16 cellular contexts compared by ENCODE assay signal in genomic region chr2:199663157-199663556, GRCh38.
DNase-seq lines count a peak whose midpoint lies in the region; ATAC-seq lines count a peak whose summit lies in the region.
"Had no signal": no experiment of that assay in that cellular context is flagged by ENCODE, and none has a peak within 500 bp of the region (broad histone marks: within the 10 kb centered on the region; RNA-seq: fewer than 3 reads in every experiment).

No MANE protein-coding gene starts in this region.

- in situ Hi-C loops in ACHN (cut with HindIII; ENCODE audit: low pct_ligation_motif_present, low pct_unique_long_range_greater_than_20kb, low sequenced_read_pairs) = no loop called here

- DNase-seq in NOMO-1 treated with DMSO at 0.1 percent for 48 hours (lab: John Stamatoyannopoulos, UW; ENCODE audit: unreplicated experiment) = peak; percentile 78
- DNase-seq in glomerular visceral epithelial cell (ENCODE audit: extremely low spot score) = no peak
- DNase-seq in DMS 273 (lab: John Stamatoyannopoulos, UW; ENCODE audit: unreplicated experiment) = no peak
- no peak for DNase-seq in ACHN
- no peak for DNase-seq in H4 (ENCODE audit: low spot score)
- DNase-seq: activated CD4-positive, alpha-beta T cell treated with anti-CD3 and anti-CD28 coated beads for 48 hours; body of pancreas; effector memory CD8-positive, alpha-beta T cell; foreskin melanocyte; islet precursor cell; Karpas-422; NCI-H2081; OCI-M1 had no signal

- ATAC-seq in GM18502 (IDR thresholded peaks at IDR 0.05; ENCODE audit: poor library complexity, unreplicated experiment) (peak; percentile 87), GM21526 (IDR thresholded peaks at IDR 0.05; ENCODE audit: low FRiP score, unreplicated experiment) (peak; percentile 90), HG03066 (IDR thresholded peaks at IDR 0.05; ENCODE audit: low read depth, unreplicated experiment) (peak; percentile 68)
- ATAC-seq: body of pancreas; effector memory CD8-positive, alpha-beta T cell had no signal
